Comparison of ENCODE assay signal across 16 cellular contexts in genomic region chr6:84411060-84411629, GRCh38.
A peak's percentile ranks its signal among the peaks of the same experiment; 100 is the strongest.
DNase-seq lines count a peak whose midpoint lies in the region; ATAC-seq and TF ChIP-seq lines count a peak whose summit lies in the region.
"Had no signal": no experiment of that assay in that cellular context is flagged by ENCODE, and none has a peak within 500 bp of the region (broad histone marks: within the 10 kb centered on the region; RNA-seq: fewer than 3 reads in every experiment).

No MANE protein-coding gene starts in this region.

- H2AK5ac ChIP-seq in IMR-90 (ENCODE audit: low read depth, low read length): no peak overlapping the region

- H3K9me1 ChIP-seq in IMR-90 (ENCODE audit: insufficient read depth, low read length): no peaks in the 10 kb centered on the region

- no peak overlapping the region for H2BK5ac ChIP-seq in IMR-90 (ENCODE audit: low read depth, low read length, poor library complexity, severe bottlenecking)

- TF ChIP-seq CTCF in IMR-90 (conservative IDR thresholded peaks at IDR 0.05; ENCODE audit: low read depth, low read length): no peak

- WGBS in IMR-90 (ENCODE audit: extremely low coverage in 2 of 2, insufficient read length in 1 of 2), 2 experiments: no CpG with 5 or more reads among the region's 1 CpG

- POLR2A ChIA-PET in IMR-90 (lab: Charles Lee; ENCODE audit: unreplicated experiment): no interaction called here

- no peak for TF ChIP-seq RAD21 in IMR-90 (IDR thresholded peaks at IDR 0.05; ENCODE audit: low read length)

- in situ Hi-C loops in IMR-90 (cut with MboI; ENCODE audit: low sequenced_read_pairs): no loop called here

- H3K9me3 ChIP-seq in IMR-90 (ENCODE audit: control insufficient read depth, insufficient read depth, low read length) (no peaks in the 10 kb centered on the region), adipocyte (ENCODE audit: control insufficient read depth, low read length) (no peaks in the 10 kb centered on the region)
- H3K9me3 ChIP-seq: BLaER1 treated with 17β-estradiol and CSF1 and Interleukin-3, amounts not matched to agents 10 nM and 100 nM; upper lobe of left lung had no signal

- dilution Hi-C loops in IMR-90 (cut with HindIII; ENCODE audit: low sequenced_read_pairs, unreplicated experiment): no loop called here

- H3K36me3 ChIP-seq in IMR-90 (ENCODE audit: control insufficient read depth, insufficient read depth, low read length): no peaks in the 10 kb centered on the region
- no peaks in the 10 kb centered on the region for H3K36me3 ChIP-seq in adipocyte (ENCODE audit: control insufficient read depth, insufficient read depth, low read length, severe bottlenecking)
- H3K36me3 ChIP-seq: BLaER1 treated with 17β-estradiol and CSF1 and Interleukin-3, amounts not matched to agents 10 nM and 100 nM; upper lobe of left lung had no signal

- H4K8ac ChIP-seq in IMR-90 (ENCODE audit: low read depth in 2 of 2, low read length in 2 of 2): no peak overlapping the region

- H3K9ac ChIP-seq in IMR-90 (ENCODE audit: low read depth, low read length) (no peak overlapping the region), adipocyte (ENCODE audit: low read length) (no peak overlapping the region)
- H3K9ac ChIP-seq: BLaER1 treated with 17β-estradiol and CSF1 and Interleukin-3, amounts not matched to agents 10 nM and 100 nM had no signal

- H2BK15ac ChIP-seq in IMR-90 (ENCODE audit: low read depth, low read length): no peak overlapping the region

- H3K4ac ChIP-seq in IMR-90 (ENCODE audit: low read depth, low read length): no peak overlapping the region

- H3K23ac ChIP-seq in IMR-90 (ENCODE audit: low read depth, low read length): no peak overlapping the region

- H4K20me1 ChIP-seq in IMR-90 (ENCODE audit: insufficient read depth, low read length): no peaks in the 10 kb centered on the region
- H4K20me1 ChIP-seq: BLaER1 treated with 17β-estradiol and CSF1 and Interleukin-3, amounts not matched to agents 10 nM and 100 nM had no signal

- no peak overlapping the region for H2BK120ac ChIP-seq in IMR-90 (ENCODE audit: low read depth, low read length)

- ATAC-seq in IMR-90 (ENCODE audit: low read depth): peak; percentile 37; the same call in 1 of the 2 replicates
- no peak for ATAC-seq in HG03039 (IDR thresholded peaks at IDR 0.05; ENCODE audit: unreplicated experiment)
- no peak for ATAC-seq in GM18502 (IDR thresholded peaks at IDR 0.05; ENCODE audit: poor library complexity, unreplicated experiment)

- CTCF ChIA-PET in IMR-90 (lab: Yijun Ruan, JAX): no interaction called here

- H3K4me2 ChIP-seq in IMR-90 (ENCODE audit: low read depth, low read length): no peak overlapping the region
- H3K4me2 ChIP-seq: BLaER1 treated with 17β-estradiol and CSF1 and Interleukin-3, amounts not matched to agents 10 nM and 100 nM had no signal

- DNase-seq in AG20443 (ENCODE audit: low spot score) (peak; percentile 76), IMR-90 (peak; percentile 29), adipocyte (ENCODE audit: low read depth) (peak; percentile 53), kidney glomerular epithelial cell (lab: John Stamatoyannopoulos, UW) (peak; percentile 4), NOMO-1 (lab: John Stamatoyannopoulos, UW; ENCODE audit: unreplicated experiment in 2 of 2) (no peak), NCI-H1048 (lab: John Stamatoyannopoulos, UW) (no peak)
- DNase-seq: amniotic stem cell, islet precursor cell, NCI-H1694 treated with DMSO at 0.1 percent for 48 hours, upper lobe of left lung had no signal

- H2BK20ac ChIP-seq in IMR-90 (ENCODE audit: low read depth, low read length): no peak overlapping the region

- H2AFZ ChIP-seq in IMR-90 (replicated peaks; ENCODE audit: low read length, poor library complexity): no peak overlapping the region

- no peak overlapping the region for H3K27ac ChIP-seq in IMR-90 (ENCODE audit: insufficient read depth, low read length)
- H3K27ac ChIP-seq: BLaER1 treated with 17β-estradiol and CSF1 and Interleukin-3, amounts not matched to agents 10 nM and 100 nM; epithelial cell of prostate; HL-60; upper lobe of left lung had no signal

- H4K91ac ChIP-seq in IMR-90 (ENCODE audit: insufficient read depth, low read depth, low read length): no peak overlapping the region

- TF ChIP-seq POLR2A in IMR-90 (IDR thresholded peaks at IDR 0.05; ENCODE audit: low read depth, low read length): no peak

- H3K79me1 ChIP-seq in IMR-90 (ENCODE audit: low read depth in 1 of 2, low read length in 2 of 2): no peaks in the 10 kb centered on the region

- no peak overlapping the region for H3K18ac ChIP-seq in IMR-90 (ENCODE audit: low read depth, low read length)

- no peak overlapping the region for H3K56ac ChIP-seq in IMR-90 (ENCODE audit: extremely low read depth, insufficient read depth, low read length)

- no peak overlapping the region for H3K14ac ChIP-seq in IMR-90 (replicated peaks; ENCODE audit: low read depth, low read length)

- H3K4me3 ChIP-seq in IMR-90 (ENCODE audit: insufficient read depth, low read depth, low read length): no peak overlapping the region
- H3K4me3 ChIP-seq in adipocyte (ENCODE audit: low read length): peak overlapping the region; percentile 51
- H3K4me3 ChIP-seq: BLaER1 treated with 17β-estradiol and CSF1 and Interleukin-3, amounts not matched to agents 10 nM and 100 nM; skin epidermis; upper lobe of left lung had no signal

- intact Hi-C loops in IMR-90 (cut with micrococcal nuclease): no loop called here

- no TSS peak for BruUV-seq in IMR-90 (replicated peaks; lab: Mats Ljungman, UMichigan)

- peaks cover 3% of the 10 kb centered on the region; the same call in 1 of the 2 replicates for H3K27me3 ChIP-seq in IMR-90 (ENCODE audit: control insufficient read depth, insufficient read depth, low read length)
- no peaks in the 10 kb centered on the region for H3K27me3 ChIP-seq in adipocyte (replicated peaks; ENCODE audit: control insufficient read depth, insufficient read depth, low read length)
- H3K27me3 ChIP-seq: BLaER1 treated with 17β-estradiol and CSF1 and Interleukin-3, amounts not matched to agents 10 nM and 100 nM; upper lobe of left lung had no signal

- no peak overlapping the region for H4K5ac ChIP-seq in IMR-90 (ENCODE audit: low read depth, low read length)

- H2AK9ac ChIP-seq in IMR-90 (replicated peaks; ENCODE audit: low read depth, low read length, poor library complexity): no peak overlapping the region

- no peaks in the 10 kb centered on the region for H3K4me1 ChIP-seq in IMR-90 (ENCODE audit: control insufficient read depth, insufficient read depth, low read length)
- peaks cover 36% of the 10 kb centered on the region for H3K4me1 ChIP-seq in adipocyte (ENCODE audit: control insufficient read depth, insufficient read depth, low read length)
- H3K4me1 ChIP-seq: BLaER1 treated with 17β-estradiol and CSF1 and Interleukin-3, amounts not matched to agents 10 nM and 100 nM; upper lobe of left lung had no signal

TF ChIP-seq in IMR-90, 13 proteins besides CTCF, POLR2A, EP300 and RAD21:
- no peak for TF ChIP-seq USF2 (IDR thresholded peaks at IDR 0.05; ENCODE audit: low read depth, low read length)
- no peak for TF ChIP-seq RFX5 (IDR thresholded peaks at IDR 0.05; ENCODE audit: low read depth, low read length)
- TF ChIP-seq SMC3 (IDR thresholded peaks at IDR 0.05; ENCODE audit: low read depth, low read length): no peak
- no peak for TF ChIP-seq RCOR1 (IDR thresholded peaks at IDR 0.05; ENCODE audit: insufficient replicate concordance, low read length)
- no peak for TF ChIP-seq MAFK (IDR thresholded peaks at IDR 0.05; ENCODE audit: low read depth, low read length)
- no peak for TF ChIP-seq MAZ (IDR thresholded peaks at IDR 0.05; ENCODE audit: borderline replicate concordance, low read depth, low read length)
- no peak for TF ChIP-seq FOS (IDR thresholded peaks at IDR 0.05; ENCODE audit: low read depth, low read length)
- TF ChIP-seq CHD1 (IDR thresholded peaks at IDR 0.05; ENCODE audit: low read depth, low read length): no peak
- TF ChIP-seq NFE2L2 (IDR thresholded peaks at IDR 0.05; ENCODE audit: low read depth, low read length): no peak
- TF ChIP-seq BHLHE40 (IDR thresholded peaks at IDR 0.05; ENCODE audit: low read depth, low read length): no peak

Comparison
In these comparisons a context has a peak if more than half of its experiments do, and no peak if none do; other contexts are left out.
1. DNase-seq: peak in AG20443 (single experiment), IMR-90 (single experiment), adipocyte (single experiment) and kidney glomerular epithelial cell (single experiment); none in NOMO-1 (0 of 2) and NCI-H1048 (single experiment).